14 cellular contexts compared by ENCODE assay signal in the genomic region with DNA sequence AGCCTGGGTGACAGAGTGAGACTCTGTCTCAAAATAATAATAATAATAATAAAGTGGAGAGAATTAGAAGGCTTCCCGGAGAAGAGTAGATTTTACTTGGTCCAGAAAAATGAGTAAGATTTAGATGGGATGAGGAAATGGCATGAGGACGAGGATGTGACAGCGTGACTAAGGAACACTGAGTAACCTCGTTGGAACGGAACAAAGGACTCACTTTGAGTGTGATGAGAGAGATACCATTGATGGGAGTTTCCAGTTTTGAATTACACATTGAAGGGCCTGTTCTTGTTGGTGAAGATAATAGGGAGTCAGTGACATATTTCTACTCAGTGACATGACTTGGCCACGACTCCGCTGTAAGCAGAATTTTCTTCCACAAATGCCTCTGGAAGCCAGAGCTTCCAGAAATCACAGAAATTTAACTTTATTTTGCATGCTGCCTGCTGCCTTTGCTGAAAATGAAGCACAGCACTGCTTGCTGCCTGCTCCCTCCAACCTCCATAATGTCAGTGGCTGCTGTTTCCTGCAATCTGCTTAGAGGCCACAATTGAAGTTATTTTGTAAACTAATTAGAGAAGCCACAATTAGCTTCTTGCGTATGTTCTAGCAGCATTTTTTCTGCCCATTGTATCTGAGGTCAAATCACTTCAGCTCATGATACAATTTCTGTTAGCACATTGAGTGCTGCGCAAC. TPM values are rescaled to one million over a fixed set of nuclear protein-coding genes. Genes with fewer than 3 reads are reported as not detected.
DNase-seq lines count a peak whose midpoint lies in the region; ATAC-seq and TF ChIP-seq lines count a peak whose summit lies in the region.
"Had no signal": no experiment of that assay in that cellular context is flagged by ENCODE, and none has a peak within 500 bp of the region (broad histone marks: within the 10 kb centered on the region; RNA-seq: fewer than 3 reads in every experiment).

No MANE protein-coding gene starts in this region.

- no peak overlapping the region for H3K14ac ChIP-seq in mesenchymal stem cell (ENCODE audit: low read length in 2 of 2)

- no peak overlapping the region for H3K4me2 ChIP-seq in mesenchymal stem cell (ENCODE audit: low read length, poor library complexity, severe bottlenecking)

- intact Hi-C loops in right lobe of liver (cut with DNase I) = no loop called here

- no peak overlapping the region for H2BK12ac ChIP-seq in mesenchymal stem cell (ENCODE audit: low read length in 2 of 2)

- no peaks in the 10 kb centered on the region for H3K36me3 ChIP-seq in mesenchymal stem cell (ENCODE audit: control insufficient read depth in 1 of 2, insufficient read depth in 2 of 2, low read depth in 1 of 2, low read length in 2 of 2)
- H3K36me3 ChIP-seq in right lobe of liver = no peaks in the 10 kb centered on the region
- H3K36me3 ChIP-seq: Peyer's patch had no signal

- H3K9me3 ChIP-seq in mesenchymal stem cell (ENCODE audit: control insufficient read depth, low read length) (no peaks in the 10 kb centered on the region), right lobe of liver (no peaks in the 10 kb centered on the region)
- H3K9me3 ChIP-seq: Peyer's patch had no signal

- 68% methylated on average over 9 of the region's 9 CpGs for WGBS in mesenchymal stem cell
- WGBS in right lobe of liver (ENCODE audit: insufficient coverage, low coverage, low lambda C conversion rate, missing lambda C conversion rate) = 53% methylated on average over 9 of the region's 9 CpGs

- no peak overlapping the region for H3K27ac ChIP-seq in mesenchymal stem cell (ENCODE audit: low read length, poor library complexity, severe bottlenecking)
- H3K27ac ChIP-seq in right lobe of liver = no peak overlapping the region
- H3K27ac ChIP-seq: Peyer's patch had no signal

- H3K79me1 ChIP-seq in mesenchymal stem cell (replicated peaks; ENCODE audit: low read length, poor library complexity, severe bottlenecking) = no peaks in the 10 kb centered on the region

- H2AFZ ChIP-seq in mesenchymal stem cell (ENCODE audit: low read depth, low read length) = no peak overlapping the region

- H2BK15ac ChIP-seq in mesenchymal stem cell (ENCODE audit: low read depth, poor library complexity, severe bottlenecking) = no peak overlapping the region

- H3K4ac ChIP-seq in mesenchymal stem cell (ENCODE audit: low read depth in 1 of 2, low read length in 2 of 2) = no peak overlapping the region

- H2BK120ac ChIP-seq in mesenchymal stem cell (ENCODE audit: low read depth, low read length) = no peak overlapping the region

- no peak overlapping the region for H3K23ac ChIP-seq in mesenchymal stem cell (ENCODE audit: low read length in 2 of 2)

- H4K8ac ChIP-seq in mesenchymal stem cell (ENCODE audit: low read length) = no peak overlapping the region

- peaks cover 0 to 6% of the 10 kb centered on the region in 2 experiments for H3K27me3 ChIP-seq in mesenchymal stem cell (ENCODE audit: control insufficient read depth in 1 of 2, insufficient read depth in 1 of 2, low read length in 2 of 2)
- no peaks in the 10 kb centered on the region for H3K27me3 ChIP-seq in right lobe of liver
- H3K27me3 ChIP-seq: Peyer's patch had no signal

- H3K4me3 ChIP-seq in mesenchymal stem cell (ENCODE audit: insufficient read depth in 1 of 2, low read depth in 1 of 2, low read length in 2 of 2) (no peak overlapping the region), right lobe of liver (no peak overlapping the region)
- H3K4me3 ChIP-seq: Peyer's patch had no signal

- no peak overlapping the region for H2AK5ac ChIP-seq in mesenchymal stem cell (ENCODE audit: low read length, severe bottlenecking)

- no peak overlapping the region for H4K91ac ChIP-seq in mesenchymal stem cell (ENCODE audit: low read length)

- no peak for TF ChIP-seq CTCF in right lobe of liver (IDR thresholded peaks at IDR 0.05)

- no peak for ATAC-seq in right lobe of liver
- ATAC-seq: WTC11 had no signal

- peak; percentile 40 for DNase-seq in COLO829 (ENCODE audit: low spot score)
- DNase-seq in LoVo (ENCODE audit: low spot score) = peak; percentile 32
- peak; percentile 81 for DNase-seq in cerebellar cortex (ENCODE audit: low spot score)
- DNase-seq in mesenchymal stem cell = peak; percentile 4
- no peak for DNase-seq in stimulated activated CD4-positive, alpha-beta T cell treated with anti-CD3 and anti-CD28 coated beads, Interleukin-4, amount 100 ng/mL, for 24 hours
- DNase-seq in right lobe of liver = no peak
- DNase-seq in cortex of kidney (lab: John Stamatoyannopoulos, UW) = no peak
- DNase-seq in effector CD8-positive, alpha-beta T cell (lab: John Stamatoyannopoulos, UW) = no peak
- DNase-seq: activated naive CD4-positive, alpha-beta T cell treated with Interleukin-2 at 50 U/mL for 16 hours; CD8-positive, alpha-beta memory T cell; endodermal cell; NCI-H1417 treated with DMSO at 0.1 percent for 48 hours; Peyer's patch had no signal

- H3K18ac ChIP-seq in mesenchymal stem cell (ENCODE audit: low read depth in 1 of 2, low read length in 2 of 2) = no peak overlapping the region

- no peak for TF ChIP-seq POLR2A in right lobe of liver (IDR thresholded peaks at IDR 0.05)

- H3K4me1 ChIP-seq in mesenchymal stem cell (ENCODE audit: control insufficient read depth, insufficient read depth, low read depth, low read length) = no peaks in the 10 kb centered on the region
- H3K4me1 ChIP-seq in right lobe of liver = no peaks in the 10 kb centered on the region
- H3K4me1 ChIP-seq: Peyer's patch had no signal

- H2BK5ac ChIP-seq in mesenchymal stem cell (ENCODE audit: low read depth, low read length, poor library complexity, severe bottlenecking) = no peak overlapping the region

- H3K9ac ChIP-seq in mesenchymal stem cell (ENCODE audit: low read length) = no peak overlapping the region

RNA-seq across cellular contexts. Expression of a gene that starts 33.7 kb away (rescaled TPM):
- polyA plus RNA-seq in mesenchymal stem cell (2013, experiment 1 of 2) = 12.1 TPM
- polyA plus RNA-seq in mesenchymal stem cell (2013, experiment 2 of 2) = 12.8 TPM
- total RNA-seq in right lobe of liver = 10 to 100 TPM; 11.5 to 20.9 (median 15.3) TPM

Comparison
In these comparisons a context has a peak if more than half of its experiments do, and no peak if none do; other contexts are left out.
1. DNase-seq: peak in COLO829 (single experiment), LoVo (single experiment), cerebellar cortex (single experiment) and mesenchymal stem cell (single experiment); none in stimulated activated CD4-positive, alpha-beta T cell treated with anti-CD3 and anti-CD28 coated beads, Interleukin-4, amount 100 ng/mL, for 24 hours (single experiment), right lobe of liver (0 of 3), cortex of kidney (single experiment) and effector CD8-positive, alpha-beta T cell (single experiment).